ENCODE assay signal across 2 cellular contexts in the genomic region with DNA sequence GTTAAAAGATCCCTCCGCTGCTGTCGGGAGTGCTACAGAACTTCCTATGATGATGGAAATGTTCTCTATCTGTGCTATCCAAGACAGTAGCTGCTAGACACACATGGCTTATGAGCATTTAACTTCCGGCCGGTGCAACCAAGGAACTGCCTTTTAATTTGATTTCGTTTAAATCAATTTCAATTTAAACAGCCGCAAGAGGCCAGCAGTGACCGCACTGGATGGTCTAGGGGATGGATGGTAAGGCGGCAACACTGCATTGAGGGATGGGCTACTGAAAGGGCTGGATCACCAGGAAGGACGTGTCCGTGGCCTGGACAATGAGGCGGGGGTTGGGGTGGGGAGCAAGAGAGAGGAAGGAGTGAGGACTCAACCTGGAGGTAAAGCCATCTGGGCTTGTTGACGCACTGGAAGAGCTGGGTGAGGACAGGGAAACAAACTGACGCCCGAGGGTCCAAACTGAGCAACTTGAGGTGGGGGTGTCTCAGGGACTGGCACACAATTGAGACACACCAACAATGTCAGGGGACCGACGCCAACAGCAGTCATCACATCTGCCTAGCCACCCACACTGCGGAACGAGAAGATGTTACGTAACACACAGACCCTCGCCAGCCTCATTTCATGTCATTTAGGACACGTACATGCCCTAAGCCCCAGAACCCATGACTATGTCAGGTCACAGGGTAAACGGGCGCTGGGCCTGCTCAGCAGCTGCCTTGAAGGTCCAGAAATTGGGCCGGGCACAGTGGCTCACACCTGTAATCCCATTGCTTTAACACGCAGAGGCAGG.
A peak's percentile ranks its signal among the peaks of the same experiment; 100 is the strongest.
TF ChIP-seq lines count a peak whose summit lies in the region.

No MANE protein-coding gene starts in this region.

TF ChIP-seq in K562, 482 proteins besides CTCF, POLR2A, EP300 and RAD21:
- TF ChIP-seq, protein P1, sequence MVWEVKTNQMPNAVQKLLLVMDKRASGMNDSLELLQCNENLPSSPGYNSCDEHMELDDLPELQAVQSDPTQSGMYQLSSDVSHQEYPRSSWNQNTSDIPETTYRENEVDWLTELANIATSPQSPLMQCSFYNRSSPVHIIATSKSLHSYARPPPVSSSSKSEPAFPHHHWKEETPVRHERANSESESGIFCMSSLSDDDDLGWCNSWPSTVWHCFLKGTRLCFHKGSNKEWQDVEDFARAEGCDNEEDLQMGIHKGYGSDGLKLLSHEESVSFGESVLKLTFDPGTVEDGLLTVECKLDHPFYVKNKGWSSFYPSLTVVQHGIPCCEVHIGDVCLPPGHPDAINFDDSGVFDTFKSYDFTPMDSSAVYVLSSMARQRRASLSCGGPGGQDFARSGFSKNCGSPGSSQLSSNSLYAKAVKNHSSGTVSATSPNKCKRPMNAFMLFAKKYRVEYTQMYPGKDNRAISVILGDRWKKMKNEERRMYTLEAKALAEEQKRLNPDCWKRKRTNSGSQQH (CRISPR knock-in tag; IDR thresholded peaks at IDR 0.05): no peak
- peak; percentile 24; the same call in 1 of the 2 replicates for TF ChIP-seq CEBPB (tag; IDR thresholded peaks at IDR 0.05)
- TF ChIP-seq ZMIZ1 (IDR thresholded peaks at IDR 0.05; ENCODE audit: low read depth in 2 of 2, low read length in 2 of 2): no peak
TF ChIP-seq in K562: peak in this region for 1.

TF ChIP-seq in HepG2, 621 proteins besides CTCF, POLR2A, EP300 and RAD21:
- TF ChIP-seq ZBTB1 (CRISPR knock-in tag; IDR thresholded peaks at IDR 0.05; ENCODE audit: borderline replicate concordance) (no peak), RBM22 (optimal IDR thresholded peaks at IDR 0.05; ENCODE audit: low read length) (peak; percentile 53), CEBPB (IDR thresholded peaks at IDR 0.05; ENCODE audit: borderline replicate concordance, low read depth, low read length) (peak; percentile 56; the same call in 1 of the 2 replicates)
